23 cellular contexts compared by ENCODE assay signal in the genomic region with DNA sequence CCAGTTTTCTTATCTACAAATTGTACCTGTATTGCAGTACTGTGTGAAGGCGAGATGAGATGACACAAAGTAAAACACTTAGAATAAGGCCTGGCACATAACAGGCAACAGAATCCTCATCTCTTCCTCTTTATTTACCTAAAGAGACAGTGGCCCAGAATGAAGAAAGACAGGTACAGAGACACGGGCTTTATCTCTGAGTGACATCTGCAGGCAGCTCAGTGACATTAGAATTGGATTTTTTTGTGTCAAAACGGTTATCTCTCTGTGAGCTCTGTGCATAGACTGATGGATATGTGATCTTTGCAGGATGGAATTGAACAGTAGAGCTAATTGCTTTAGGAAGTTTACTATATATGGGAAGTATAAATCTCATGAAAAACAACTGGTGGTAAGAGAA. TPM values are rescaled to one million over a fixed set of nuclear protein-coding genes. Genes with fewer than 3 reads are reported as not detected.
"Had no signal": no experiment of that assay in that cellular context is flagged by ENCODE, and none has a peak within 500 bp of the region (broad histone marks: within the 10 kb centered on the region; RNA-seq: fewer than 3 reads in every experiment).

No MANE protein-coding gene starts in this region.

- H3K4me1 ChIP-seq: spleen, upper lobe of right lung had no signal

- H3K4me3 ChIP-seq: lung, spleen, thoracic aorta, upper lobe of right lung had no signal

- ATAC-seq: activated T-cell treated with anti-CD3 and anti-CD28 coated beads, Interleukin-2, amount 50 U/mL, for 72 hours; left lobe of liver; natural killer cell treated with Interleukin-12 subunit alpha and Interleukin-12 subunit beta and Interleukin-15 and Interleukin-18, amount 100 ng/mL, for 72 hours; stimulated activated memory B cell treated with anti-CD40 and anti-IgM and Interleukin-4, amounts not matched to agents 10 μg/mL and 1 μg/mL and 100 μg/mL, for 72 hours; upper lobe of right lung had no signal

- FAIRE-seq: astrocyte, bronchial epithelial cell, endometrium, frontal cortex, keratinocyte had no signal

- H3K9me3 ChIP-seq: spleen, thoracic aorta, upper lobe of right lung had no signal

- DNase-seq: activated CD4-positive, alpha-beta T cell treated with anti-CD3 and anti-CD28 coated beads, Interleukin-2, amount 50 U/mL, for 1 hour; activated CD8-positive, alpha-beta memory T cell treated with anti-CD3 and anti-CD28 coated beads for 24 hours; activated effector memory CD4-positive, alpha-beta T cell treated with anti-CD3 and anti-CD28 coated beads, Interleukin-2, amount 50 U/mL, for 16 hours; activated naive CD4-positive, alpha-beta T cell treated with anti-CD3 and anti-CD28 coated beads, Interleukin-2, amount 50 U/mL, for 16 hours; activated T-cell treated with anti-CD3 and anti-CD28 coated beads, Interleukin-2, amount 50 U/mL, for 72 hours; cerebellar nuclear complex; cortex of kidney; erythroblast; posterior cingulate gyrus; retina; spleen; stimulated activated CD4-positive, alpha-beta T cell treated with anti-CD3 and anti-CD28 coated beads, Interleukin-4, amount 100 ng/mL, for 4 hours; upper lobe of right lung had no signal

- H3K27me3 ChIP-seq: spleen, upper lobe of right lung had no signal

- H3K27ac ChIP-seq: spleen, thoracic aorta, upper lobe of right lung had no signal

- H3K36me3 ChIP-seq: spleen, thoracic aorta, upper lobe of right lung had no signal

RNA-seq across cellular contexts. Expression of a gene that starts 36.2 kb away (rescaled TPM):
- total RNA-seq: activated T-cell treated with anti-CD3 and anti-CD28 coated beads, Interleukin-2, amount 50 U/mL, for 72 hours; left lobe of liver; natural killer cell treated with Interleukin-12 subunit alpha and Interleukin-12 subunit beta and Interleukin-15 and Interleukin-18, amount 100 ng/mL, for 72 hours had no signal
